In genomic region chr7:791481-791880, GRCh38 we compare ENCODE assay signal across 21 cellular contexts.
"Had no signal": no experiment of that assay in that cellular context is flagged by ENCODE, and none has a peak within 500 bp of the region (broad histone marks: within the 10 kb centered on the region; RNA-seq: fewer than 3 reads in every experiment).

No MANE protein-coding gene starts in this region.

- H3K27ac ChIP-seq: HL-60, KMS-11 had no signal

- ATAC-seq: K562 had no signal

- H3K4me3 ChIP-seq: K562 had no signal

- H3K36me3 Mint-ChIP-seq: IgD-negative memory B cell had no signal

- DNase-seq: Kasumi-1, MM.1S, NCI-H1092 treated with DMSO at 0.1 percent for 48 hours, NCI-H1436, NCI-H187, NCI-H2029, NCI-H2081 treated with DMSO at 0.1 percent for 48 hours, NCI-H2171, NCI-H226, NCI-H446, NCI-H510A, NCI-H524 treated with DMSO at 0.1 percent for 48 hours, NCI-H69, NCI-H774, RPMI8226, SHP77, SK-N-SH had no signal

- H3K9me3 ChIP-seq: SK-N-SH had no signal

- H3K9ac ChIP-seq: KMS-11, SK-N-SH had no signal

- H3K27me3 Mint-ChIP-seq: IgD-negative memory B cell had no signal

- H3K27ac Mint-ChIP-seq: IgD-negative memory B cell had no signal

- H3K4me1 Mint-ChIP-seq: IgD-negative memory B cell had no signal
